In genomic region chr2:61853848-61854434, GRCh38 we compare ENCODE assay signal across 8 cellular contexts. TPM values are rescaled to one million over a fixed set of nuclear protein-coding genes. Genes with fewer than 3 reads are reported as not detected.
DNase-seq lines count a peak whose midpoint lies in the region; ATAC-seq and TF ChIP-seq lines count a peak whose summit lies in the region.

Gene FAM161A (minus strand): TSS chr2:61854060. CDS start chr2:61854041, 19 bp downstream.

- H3K36me3 Mint-ChIP-seq in activated B cell treated with CpG ODN at 0.5 μM for 24 hours (ENCODE audit: low read depth), result peaks cover 12% of the 10 kb centered on the region

- no peaks in the 10 kb centered on the region for H3K9me3 Mint-ChIP-seq in activated B cell treated with CpG ODN at 0.5 μM for 24 hours

- intact Hi-C loops in activated B cell treated with CpG ODN at 0.5 μM for 24 hours (cut with micrococcal nuclease), result loop anchor here (1.0 to 10.0 kb wide), 8 partner anchors 34 to 1734 kb away; partner anchors contain the start of genes B3GNT2, CCT4, EHBP1 and MDH1

- POLR2A ChIA-PET in activated B cell treated with CpG ODN at 0.5 μM for 24 hours (lab: Charles Lee), result interaction anchor here (0.6 to 2.9 kb wide), 7 partner anchors 12 to 676 kb away, joined by 3 to 16 read pairs (median 4); partner anchors contain the start of genes B3GNT2, CCT4 and XPO1

- CTCF ChIA-PET in activated B cell treated with CpG ODN at 0.5 μM for 24 hours (lab: Charles Lee), result interaction anchor here (1.2 kb wide), 1 partner anchor 159 kb away, joined by 3 read pairs; no protein-coding TSS in a partner anchor

- no peak for TF ChIP-seq CTCF in activated B cell treated with CpG ODN at 0.5 μM for 24 hours (IDR thresholded peaks at IDR 0.05)

- DNase-seq in AG08396 (ENCODE audit: low spot score) (peak; percentile 90), NCI-H2196 (lab: John Stamatoyannopoulos, UW; ENCODE audit: unreplicated experiment) (peak; percentile 69), activated B cell treated with CpG ODN at 0.5 μM for 24 hours (peak; percentile 83), caudate nucleus (lab: John Stamatoyannopoulos, UW) (peak; percentile 11 to 94 (median 84)), iris pigment epithelial cell (ENCODE audit: low read depth) (peak; percentile 81)
- peak; percentile 68 to 72 for DNase-seq in stimulated activated CD4-positive, alpha-beta T cell treated with anti-CD3 and anti-CD28 coated beads, Interleukin-12 subunit alpha, Interleukin-12 subunit beta, amount 100 ng/mL, for 24 hours (ENCODE audit: low read depth in 2 of 2)

- peaks cover 19% of the 10 kb centered on the region for H3K4me1 Mint-ChIP-seq in activated B cell treated with CpG ODN at 0.5 μM for 24 hours

- peak within 1 kb of the TSS; percentile 94 for H3K27ac ChIP-seq in caudate nucleus (ENCODE audit: low read depth, low read length)

- H3K27ac Mint-ChIP-seq in activated B cell treated with CpG ODN at 0.5 μM for 24 hours, result peak within 1 kb of the TSS; percentile 95

- H3K27me3 Mint-ChIP-seq in activated B cell treated with CpG ODN at 0.5 μM for 24 hours, result no peaks in the 10 kb centered on the region

- H3K4me3 Mint-ChIP-seq in activated B cell treated with CpG ODN at 0.5 μM for 24 hours, result peak within 1 kb of the TSS; percentile 94

- peak; percentile 85 for ATAC-seq in GM18909 (IDR thresholded peaks at IDR 0.05; ENCODE audit: poor library complexity, unreplicated experiment)
- ATAC-seq in HG03139 (IDR thresholded peaks at IDR 0.05; ENCODE audit: unreplicated experiment), result peak; percentile 69
- ATAC-seq in activated B cell treated with CpG ODN at 0.5 μM for 24 hours (ENCODE audit: low read depth), result peak; percentile 70

RNA-seq across cellular contexts. Expression of gene FAM161A, which starts in this region (rescaled TPM):
- 2.5 TPM in 2 replicates for total RNA-seq in activated B cell treated with CpG ODN at 0.5 μM for 24 hours

Comparison
In these comparisons a context has a peak if more than half of its experiments do, and no peak if none do; other contexts are left out.
1. Peak in every context shown above with its lines: DNase-seq, ATAC-seq and H3K27ac ChIP-seq.